In the genomic region with DNA sequence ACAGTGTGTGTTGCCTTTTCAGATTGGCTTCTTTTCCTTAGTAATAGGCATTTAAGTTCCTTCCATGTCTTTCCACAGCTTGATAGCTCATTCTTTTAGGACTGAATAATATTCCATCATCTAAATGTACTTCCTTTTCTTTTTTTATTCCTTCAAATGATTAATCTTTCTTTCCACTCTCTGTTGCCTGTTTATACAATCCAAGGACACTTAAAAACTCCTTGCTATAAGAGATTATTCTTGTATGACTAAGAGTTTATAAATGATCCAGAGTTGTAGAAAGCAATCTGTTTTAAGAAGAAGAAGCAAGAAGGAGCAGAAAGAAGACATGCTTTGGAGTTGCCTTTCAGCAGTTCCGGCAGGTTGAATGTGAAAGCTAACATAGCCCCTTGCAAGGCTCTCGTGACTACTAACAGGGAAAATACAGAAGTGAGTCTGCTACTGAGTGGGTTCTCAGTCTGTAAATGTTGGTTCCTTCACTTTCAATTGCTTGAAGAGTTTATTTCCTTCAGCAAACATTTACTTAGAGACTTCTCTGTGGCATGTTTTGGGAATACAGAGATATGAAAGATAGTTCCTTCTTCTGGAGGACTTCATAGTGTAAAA, we compare ENCODE assay signal across 1 cellular context.
TF ChIP-seq lines count a peak whose summit lies in the region.

No MANE protein-coding gene starts in this region.

TF ChIP-seq in SK-N-SH, 30 proteins besides CTCF, POLR2A, EP300 and RAD21 (continued from another document):
- TF ChIP-seq ZBTB33 (IDR thresholded peaks at IDR 0.05; ENCODE audit: borderline replicate concordance, low read depth): no peak
- TF ChIP-seq, protein P1, sequence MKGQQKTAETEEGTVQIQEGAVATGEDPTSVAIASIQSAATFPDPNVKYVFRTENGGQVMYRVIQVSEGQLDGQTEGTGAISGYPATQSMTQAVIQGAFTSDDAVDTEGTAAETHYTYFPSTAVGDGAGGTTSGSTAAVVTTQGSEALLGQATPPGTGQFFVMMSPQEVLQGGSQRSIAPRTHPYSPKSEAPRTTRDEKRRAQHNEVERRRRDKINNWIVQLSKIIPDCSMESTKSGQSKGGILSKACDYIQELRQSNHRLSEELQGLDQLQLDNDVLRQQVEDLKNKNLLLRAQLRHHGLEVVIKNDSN (IDR thresholded peaks at IDR 0.05; ENCODE audit: borderline replicate concordance, low read depth): no peak
- no peak for TF ChIP-seq FOXM1 (IDR thresholded peaks at IDR 0.05; ENCODE audit: low read depth)
- no peak for TF ChIP-seq FOXJ3 (CRISPR knock-in tag; IDR thresholded peaks at IDR 0.05)
- TF ChIP-seq RXRA (IDR thresholded peaks at IDR 0.05; ENCODE audit: borderline replicate concordance, low read depth): no peak
- no peak for TF ChIP-seq SIN3A (IDR thresholded peaks at IDR 0.05; ENCODE audit: borderline replicate concordance, low read depth, low read length)
- no peak for TF ChIP-seq JUND (IDR thresholded peaks at IDR 0.05)
- no peak for TF ChIP-seq POLR2AphosphoS5 (IDR thresholded peaks at IDR 0.05; ENCODE audit: low read depth, low read length)
